In the genomic region with DNA sequence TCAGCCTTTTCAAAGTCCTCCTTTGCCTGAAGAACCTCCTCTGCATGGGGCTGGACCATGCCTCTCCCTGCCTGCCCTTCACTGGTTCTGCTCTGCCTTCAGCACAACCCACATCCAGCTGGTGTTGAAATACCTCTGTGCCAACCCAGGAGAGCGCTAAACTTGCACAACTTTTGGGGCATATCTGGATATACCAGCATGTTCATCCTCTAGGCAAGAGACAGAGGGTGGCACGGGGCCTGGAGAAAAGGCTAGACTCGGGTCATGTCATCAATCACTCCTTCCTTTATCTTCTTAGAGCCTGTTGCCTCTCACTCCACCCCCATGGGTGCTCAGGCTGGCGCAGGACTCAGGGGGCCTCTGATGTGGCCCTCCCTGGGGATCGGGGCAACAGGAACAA, we compare ENCODE assay signal across 19 cellular contexts. TPM values are rescaled to one million over a fixed set of nuclear protein-coding genes. Genes with fewer than 3 reads are reported as not detected.
A peak's percentile ranks its signal among the peaks of the same experiment; 100 is the strongest.
DNase-seq lines count a peak whose midpoint lies in the region; ATAC-seq and TF ChIP-seq lines count a peak whose summit lies in the region.
"Had no signal": no experiment of that assay in that cellular context is flagged by ENCODE, and none has a peak within 500 bp of the region (broad histone marks: within the 10 kb centered on the region; RNA-seq: fewer than 3 reads in every experiment).

No MANE protein-coding gene starts in this region.

- H3K9ac ChIP-seq in liver (ENCODE audit: low read depth in 1 of 2, low read length in 2 of 2) = no peak overlapping the region

- DNase-seq in Right ventricle myocardium inferior (ENCODE audit: missing footprints) (no peak), cardiac septum (ENCODE audit: low spot score) (no peak), epithelial cell of proximal tubule (ENCODE audit: low read depth) (no peak), ACHN (no peak), HPDE6-E6E7 (ENCODE audit: extremely low spot score) (no peak), cerebellum (ENCODE audit: low spot score) (no peak), NCI-H1105 (lab: John Stamatoyannopoulos, UW) (no peak)
- DNase-seq: activated CD4-positive, alpha-beta T cell treated with anti-CD3 and anti-CD28 coated beads for 4 hours; activated CD8-positive, alpha-beta memory T cell treated with anti-CD3 and anti-CD28 coated beads, Interleukin-2, amount 50 U/mL, for 48 hours; activated naive CD4-positive, alpha-beta T cell treated with anti-CD3 and anti-CD28 coated beads, Interleukin-2, amount 10 ng/mL, durations not matched to agents 7 days and 5 days; dermis blood vessel endothelial cell; left lung; NCI-H1417 treated with DMSO at 0.1 percent for 48 hours; NK-92 treated with Interleukin-12 subunit alpha and Interleukin-12 subunit beta, amount 100 ng/mL, for 24 hours; psoas muscle; uterus had no signal

- in situ Hi-C loops in ACHN (cut with HindIII; ENCODE audit: low pct_ligation_motif_present, low pct_unique_long_range_greater_than_20kb, low sequenced_read_pairs) = no loop called here

- no peaks in the 10 kb centered on the region for H3K9me3 ChIP-seq in liver (ENCODE audit: control insufficient read depth in 4 of 4, low read length in 3 of 4)
- H3K9me3 ChIP-seq: A549, left lung, psoas muscle, SJSA1, uterus had no signal

- H3K36me3 ChIP-seq in liver (ENCODE audit: control insufficient read depth in 4 of 4, insufficient read depth in 3 of 4, low read depth in 1 of 4, low read length in 3 of 4) = peaks cover 0 to 24% (median 3%) of the 10 kb centered on the region in 4 donors
- H3K36me3 ChIP-seq: uterus had no signal

- whole genome bisulfite sequencing in liver = 57% methylated on average over 5 of the region's 5 CpGs

- TF ChIP-seq CTCF in epithelial cell of proximal tubule (conservative IDR thresholded peaks at IDR 0.05; ENCODE audit: low read depth, low read length) = no peak
- TF ChIP-seq CTCF in liver (IDR thresholded peaks at IDR 0.05; ENCODE audit: low read depth, low read length, missing input control) = no peak

- peak in 1 of 2 donors; percentile 46 for TF ChIP-seq RAD21 in liver (IDR thresholded peaks at IDR 0.05)

- ATAC-seq in Right ventricle myocardium inferior = peak; percentile 35
- ATAC-seq: A549, left lung, psoas muscle had no signal

- H3K4me1 ChIP-seq in liver (ENCODE audit: control insufficient read depth in 4 of 4, insufficient read depth in 4 of 4, low read length in 3 of 4) = peaks cover 15 to 49% (median 35%) of the 10 kb centered on the region in 4 donors

- H3K27ac ChIP-seq in liver (ENCODE audit: low read depth in 1 of 2, low read length in 2 of 2) = peak overlapping the region in 1 of 2 donors; percentile 21
- H3K27ac ChIP-seq: A549, left lung, psoas muscle, SJSA1, uterus had no signal

- intact Hi-C loops in Right ventricle myocardium inferior (cut with DNase I) = no loop called here
- intact Hi-C loops in cardiac septum (cut with DNase I) = no loop called here

- no peaks in the 10 kb centered on the region for H3K27me3 ChIP-seq in liver (ENCODE audit: control insufficient read depth in 4 of 4, insufficient read depth in 4 of 4, low read length in 3 of 4)
- H3K27me3 ChIP-seq: left lung, SJSA1, uterus had no signal

- H3K4me3 ChIP-seq in epithelial cell of proximal tubule (ENCODE audit: low read depth, low read length) (peak overlapping the region; percentile 96), liver (ENCODE audit: low read depth in 1 of 3, low read length in 3 of 3) (no peak overlapping the region)
- H3K4me3 ChIP-seq: A549, left lung, psoas muscle, SJSA1, uterus had no signal

TF ChIP-seq in liver, 16 proteins besides CTCF, POLR2A, EP300 and RAD21:
- TF ChIP-seq ZBTB33 (IDR thresholded peaks at IDR 0.05) = no peak
- peak in 1 of 2 donors; percentile 23 for TF ChIP-seq HNF4A (conservative IDR thresholded peaks at IDR 0.05)
- TF ChIP-seq NR2F2 (IDR thresholded peaks at IDR 0.05) = no peak
- peak; percentile 19 for TF ChIP-seq SP1 (IDR thresholded peaks at IDR 0.05)
- TF ChIP-seq JUND (IDR thresholded peaks at IDR 0.05) = no peak
- peak; percentile 34 to 44 for TF ChIP-seq RXRA (IDR thresholded peaks at IDR 0.05)
- TF ChIP-seq EGR1 (IDR thresholded peaks at IDR 0.05; ENCODE audit: low read depth in 2 of 2) = no peak
- TF ChIP-seq, protein P1, sequence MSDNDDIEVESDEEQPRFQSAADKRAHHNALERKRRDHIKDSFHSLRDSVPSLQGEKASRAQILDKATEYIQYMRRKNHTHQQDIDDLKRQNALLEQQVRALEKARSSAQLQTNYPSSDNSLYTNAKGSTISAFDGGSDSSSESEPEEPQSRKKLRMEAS (IDR thresholded peaks at IDR 0.05) = no peak
- no peak for TF ChIP-seq HNF4G (IDR thresholded peaks at IDR 0.05)
- TF ChIP-seq, protein P2, sequence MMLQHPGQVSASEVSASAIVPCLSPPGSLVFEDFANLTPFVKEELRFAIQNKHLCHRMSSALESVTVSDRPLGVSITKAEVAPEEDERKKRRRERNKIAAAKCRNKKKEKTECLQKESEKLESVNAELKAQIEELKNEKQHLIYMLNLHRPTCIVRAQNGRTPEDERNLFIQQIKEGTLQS (IDR thresholded peaks at IDR 0.05) = no peak

RNA-seq across cellular contexts. Expression of gene SEMA4B, which starts 4.8 kb away (rescaled TPM):
- total RNA-seq in Right ventricle myocardium inferior (27.7 TPM), cardiac septum (21.2 TPM), epithelial cell of proximal tubule (75.6 and 89.6 TPM in 2 replicates), liver (10 to 100 TPM; 38.8 to 52.2 TPM), cerebellum (35.7 TPM)
- 10 to 100 TPM; 14.3 to 15.2 TPM for polyA plus RNA-seq in liver

RNA-seq across cellular contexts. Expression of gene CIB1, which starts 27.9 kb away (rescaled TPM):
- total RNA-seq in Right ventricle myocardium inferior = 73.2 TPM
- total RNA-seq in cardiac septum = 69.9 TPM
- total RNA-seq in epithelial cell of proximal tubule = 76.0 and 90.9 TPM in 2 replicates
- total RNA-seq in liver = 10 to 100 TPM; 14.9 to 19.5 TPM
- polyA plus RNA-seq in liver = 100 to 1,000 TPM in 1 of 2 donors, 10 to 100 TPM in 1; 79.1 to 107 TPM
- 3.6 TPM for total RNA-seq in cerebellum

RNA-seq across cellular contexts. Expression of gene GDPGP1, which starts 28.1 kb away (rescaled TPM):
- total RNA-seq in Right ventricle myocardium inferior (9.8 TPM), cardiac septum (10.6 TPM), epithelial cell of proximal tubule (9.9 and 22.3 TPM in 2 replicates), liver (1 to 10 TPM; 6.7 to 8.6 TPM), cerebellum (10.4 TPM)
- polyA plus RNA-seq in liver = 1 to 10 TPM; 2.5 to 3.5 TPM

RNA-seq across cellular contexts. Expression of gene TTLL13, which starts 43.5 kb away (rescaled TPM):
- total RNA-seq in Right ventricle myocardium inferior (not detected), cardiac septum (0.16 TPM), epithelial cell of proximal tubule (not detected in 2 replicates), liver (under 1 TPM in 1 of 2 donors, not detected in 1; 0.08 TPM), cerebellum (0.36 TPM)
- under 1 TPM in 1 of 2 donors, not detected in 1; 0.17 TPM for polyA plus RNA-seq in liver
- total RNA-seq: SJSA1 had no signal

RNA-seq across cellular contexts. Expression of gene NGRN, which starts 59.6 kb away (rescaled TPM):
- 122 TPM for total RNA-seq in Right ventricle myocardium inferior
- total RNA-seq in cardiac septum = 111 TPM
- total RNA-seq in epithelial cell of proximal tubule = 74.8 and 79.6 TPM in 2 replicates
- total RNA-seq in liver = 10 to 100 TPM; 22.8 to 26.6 TPM
- 10 to 100 TPM; 24.3 to 25.4 TPM for polyA plus RNA-seq in liver
- 121 TPM for total RNA-seq in cerebellum
